21 cellular contexts compared by ENCODE assay signal in genomic region chr2:188529710-188530109, GRCh38.
"Had no signal": no experiment of that assay in that cellular context is flagged by ENCODE, and none has a peak within 500 bp of the region (broad histone marks: within the 10 kb centered on the region; RNA-seq: fewer than 3 reads in every experiment).

No MANE protein-coding gene starts in this region.

- H3K36me3 ChIP-seq: lower lobe of right lung, prostate gland, right atrium auricular region, stomach, thyroid gland, vagina had no signal

- DNase-seq: cortex of kidney; effector memory CD8-positive, alpha-beta T cell; foreskin keratinocyte; left ventricle myocardium superior; lower lobe of right lung; naive thymus-derived CD8-positive, alpha-beta T cell; nephron progenitor cell; nucleus accumbens; stimulated activated CD4-positive, alpha-beta T cell treated with anti-CD3 and anti-CD28 coated beads, Interleukin-12 subunit alpha, Interleukin-12 subunit beta, amount 100 ng/mL, for 4 hours; stimulated activated CD4-positive, alpha-beta T cell treated with anti-CD3 and anti-CD28 coated beads, Interleukin-1b, Interleukin-23, amount 100 ng/mL, for 48 hours; stimulated activated CD4-positive, alpha-beta T cell treated with anti-CD3 and anti-CD28 coated beads, Interleukin-4, amount 100 ng/mL, for 1 hour; stimulated activated CD8-positive, alpha-beta memory T cell treated with anti-CD3 and anti-CD28 coated beads, Interleukin-4, amount 100 ng/mL, for 48 hours; stimulated activated naive CD4-positive, alpha-beta T cell treated with Interleukin-2 at 50 U/mL for 16 hours; stomach; thyroid gland; trophoblast cell had no signal

- H3K4me3 ChIP-seq: lower lobe of right lung, prostate gland, right atrium auricular region, smooth muscle cell, stomach, thyroid gland, vagina had no signal

- H3K27me3 ChIP-seq: foreskin keratinocyte, right atrium auricular region, stomach, thyroid gland, vagina had no signal

- H3K9me3 ChIP-seq: lower lobe of right lung, prostate gland, stomach, thyroid gland, vagina had no signal

- H3K4me2 ChIP-seq: smooth muscle cell had no signal

- ATAC-seq: effector memory CD8-positive, alpha-beta T cell; foreskin keratinocyte; left ventricle myocardium superior; lower lobe of right lung; naive thymus-derived CD8-positive, alpha-beta T cell; sciatic nerve had no signal

- H3K4me1 ChIP-seq: foreskin keratinocyte, lower lobe of right lung, prostate gland, right atrium auricular region, thyroid gland had no signal

- H3K27ac ChIP-seq: foreskin keratinocyte, lower lobe of right lung, prostate gland, right atrium auricular region, stomach, thyroid gland, vagina had no signal
